Comparison of ENCODE assay signal across 1 cellular context in genomic region chr12:88579941-88580871, GRCh38.
TF ChIP-seq lines count a peak whose summit lies in the region.

KITLG (minus strand) TSS chr12:88580471; CDS start chr12:88580278, 193 bp downstream.

TF ChIP-seq in WTC11, 78 proteins besides CTCF, POLR2A, EP300 and RAD21 (continued from another document):
- TF ChIP-seq ZNF532 (CRISPR knock-in tag; IDR thresholded peaks at IDR 0.05; ENCODE audit: borderline replicate concordance) (no peak), SOX15 (CRISPR knock-in tag; IDR thresholded peaks at IDR 0.05) (no peak), NR1H2 (CRISPR knock-in tag; IDR thresholded peaks at IDR 0.05) (no peak), TP53 (CRISPR knock-in tag; IDR thresholded peaks at IDR 0.05) (no peak), ZNF232 (CRISPR knock-in tag; IDR thresholded peaks at IDR 0.05) (no peak), ZNF396 (CRISPR knock-in tag; IDR thresholded peaks at IDR 0.05; ENCODE audit: borderline replicate concordance) (no peak), GRHL2 (CRISPR knock-in tag; IDR thresholded peaks at IDR 0.05; ENCODE audit: insufficient replicate concordance, severe bottlenecking) (no peak), ESRRA (CRISPR knock-in tag; IDR thresholded peaks at IDR 0.05; ENCODE audit: borderline replicate concordance) (no peak), ATF1 (CRISPR knock-in tag; IDR thresholded peaks at IDR 0.05) (0 out of 2 replicates have a peak, but pooled peaks have one; percentile 66), FOXK1 (CRISPR knock-in tag; IDR thresholded peaks at IDR 0.05) (0 out of 2 replicates have a peak, but pooled peaks have one; percentile 37), NFE2L1 (CRISPR knock-in tag; IDR thresholded peaks at IDR 0.05) (no peak), SP1 (CRISPR knock-in tag; conservative IDR thresholded peaks at IDR 0.05) (peak; percentile 56), FOXP1 (CRISPR knock-in tag; IDR thresholded peaks at IDR 0.05; ENCODE audit: borderline replicate concordance) (0 out of 2 replicates have a peak, but pooled peaks have one; percentile 51), MXD4 (CRISPR knock-in tag; IDR thresholded peaks at IDR 0.05; ENCODE audit: borderline replicate concordance) (no peak), ZNF671 (CRISPR knock-in tag; IDR thresholded peaks at IDR 0.05) (no peak), ZNF416 (CRISPR knock-in tag; IDR thresholded peaks at IDR 0.05) (no peak), ZNF512 (CRISPR knock-in tag; IDR thresholded peaks at IDR 0.05; ENCODE audit: borderline replicate concordance) (0 out of 2 replicates have a peak, but pooled peaks have one; percentile 19)
- TF ChIP-seq, protein P1, sequence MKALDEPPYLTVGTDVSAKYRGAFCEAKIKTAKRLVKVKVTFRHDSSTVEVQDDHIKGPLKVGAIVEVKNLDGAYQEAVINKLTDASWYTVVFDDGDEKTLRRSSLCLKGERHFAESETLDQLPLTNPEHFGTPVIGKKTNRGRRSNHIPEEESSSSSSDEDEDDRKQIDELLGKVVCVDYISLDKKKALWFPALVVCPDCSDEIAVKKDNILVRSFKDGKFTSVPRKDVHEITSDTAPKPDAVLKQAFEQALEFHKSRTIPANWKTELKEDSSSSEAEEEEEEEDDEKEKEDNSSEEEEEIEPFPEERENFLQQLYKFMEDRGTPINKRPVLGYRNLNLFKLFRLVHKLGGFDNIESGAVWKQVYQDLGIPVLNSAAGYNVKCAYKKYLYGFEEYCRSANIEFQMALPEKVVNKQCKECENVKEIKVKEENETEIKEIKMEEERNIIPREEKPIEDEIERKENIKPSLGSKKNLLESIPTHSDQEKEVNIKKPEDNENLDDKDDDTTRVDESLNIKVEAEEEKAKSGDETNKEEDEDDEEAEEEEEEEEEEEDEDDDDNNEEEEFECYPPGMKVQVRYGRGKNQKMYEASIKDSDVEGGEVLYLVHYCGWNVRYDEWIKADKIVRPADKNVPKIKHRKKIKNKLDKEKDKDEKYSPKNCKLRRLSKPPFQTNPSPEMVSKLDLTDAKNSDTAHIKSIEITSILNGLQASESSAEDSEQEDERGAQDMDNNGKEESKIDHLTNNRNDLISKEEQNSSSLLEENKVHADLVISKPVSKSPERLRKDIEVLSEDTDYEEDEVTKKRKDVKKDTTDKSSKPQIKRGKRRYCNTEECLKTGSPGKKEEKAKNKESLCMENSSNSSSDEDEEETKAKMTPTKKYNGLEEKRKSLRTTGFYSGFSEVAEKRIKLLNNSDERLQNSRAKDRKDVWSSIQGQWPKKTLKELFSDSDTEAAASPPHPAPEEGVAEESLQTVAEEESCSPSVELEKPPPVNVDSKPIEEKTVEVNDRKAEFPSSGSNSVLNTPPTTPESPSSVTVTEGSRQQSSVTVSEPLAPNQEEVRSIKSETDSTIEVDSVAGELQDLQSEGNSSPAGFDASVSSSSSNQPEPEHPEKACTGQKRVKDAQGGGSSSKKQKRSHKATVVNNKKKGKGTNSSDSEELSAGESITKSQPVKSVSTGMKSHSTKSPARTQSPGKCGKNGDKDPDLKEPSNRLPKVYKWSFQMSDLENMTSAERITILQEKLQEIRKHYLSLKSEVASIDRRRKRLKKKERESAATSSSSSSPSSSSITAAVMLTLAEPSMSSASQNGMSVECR (CRISPR knock-in tag; IDR thresholded peaks at IDR 0.05; ENCODE audit: borderline replicate concordance), result no peak
- TF ChIP-seq, protein P2, sequence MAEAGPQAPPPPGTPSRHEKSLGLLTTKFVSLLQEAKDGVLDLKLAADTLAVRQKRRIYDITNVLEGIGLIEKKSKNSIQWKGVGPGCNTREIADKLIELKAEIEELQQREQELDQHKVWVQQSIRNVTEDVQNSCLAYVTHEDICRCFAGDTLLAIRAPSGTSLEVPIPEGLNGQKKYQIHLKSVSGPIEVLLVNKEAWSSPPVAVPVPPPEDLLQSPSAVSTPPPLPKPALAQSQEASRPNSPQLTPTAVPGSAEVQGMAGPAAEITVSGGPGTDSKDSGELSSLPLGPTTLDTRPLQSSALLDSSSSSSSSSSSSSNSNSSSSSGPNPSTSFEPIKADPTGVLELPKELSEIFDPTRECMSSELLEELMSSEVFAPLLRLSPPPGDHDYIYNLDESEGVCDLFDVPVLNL (CRISPR knock-in tag; IDR thresholded peaks at IDR 0.05; ENCODE audit: borderline replicate concordance, low read depth), result 0 out of 2 replicates have a peak, but pooled peaks have one; percentile 34
- TF ChIP-seq, protein P3, sequence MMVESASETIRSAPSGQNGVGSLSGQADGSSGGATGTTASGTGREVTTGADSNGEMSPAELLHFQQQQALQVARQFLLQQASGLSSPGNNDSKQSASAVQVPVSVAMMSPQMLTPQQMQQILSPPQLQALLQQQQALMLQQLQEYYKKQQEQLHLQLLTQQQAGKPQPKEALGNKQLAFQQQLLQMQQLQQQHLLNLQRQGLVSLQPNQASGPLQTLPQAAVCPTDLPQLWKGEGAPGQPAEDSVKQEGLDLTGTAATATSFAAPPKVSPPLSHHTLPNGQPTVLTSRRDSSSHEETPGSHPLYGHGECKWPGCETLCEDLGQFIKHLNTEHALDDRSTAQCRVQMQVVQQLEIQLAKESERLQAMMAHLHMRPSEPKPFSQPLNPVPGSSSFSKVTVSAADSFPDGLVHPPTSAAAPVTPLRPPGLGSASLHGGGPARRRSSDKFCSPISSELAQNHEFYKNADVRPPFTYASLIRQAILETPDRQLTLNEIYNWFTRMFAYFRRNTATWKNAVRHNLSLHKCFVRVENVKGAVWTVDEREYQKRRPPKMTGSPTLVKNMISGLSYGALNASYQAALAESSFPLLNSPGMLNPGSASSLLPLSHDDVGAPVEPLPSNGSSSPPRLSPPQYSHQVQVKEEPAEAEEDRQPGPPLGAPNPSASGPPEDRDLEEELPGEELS (CRISPR knock-in tag; IDR thresholded peaks at IDR 0.05), result no peak
- TF ChIP-seq, protein P4, sequence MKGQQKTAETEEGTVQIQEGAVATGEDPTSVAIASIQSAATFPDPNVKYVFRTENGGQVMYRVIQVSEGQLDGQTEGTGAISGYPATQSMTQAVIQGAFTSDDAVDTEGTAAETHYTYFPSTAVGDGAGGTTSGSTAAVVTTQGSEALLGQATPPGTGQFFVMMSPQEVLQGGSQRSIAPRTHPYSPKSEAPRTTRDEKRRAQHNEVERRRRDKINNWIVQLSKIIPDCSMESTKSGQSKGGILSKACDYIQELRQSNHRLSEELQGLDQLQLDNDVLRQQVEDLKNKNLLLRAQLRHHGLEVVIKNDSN (CRISPR knock-in tag; IDR thresholded peaks at IDR 0.05), result no peak; the same call in 1 of the 2 replicates
- TF ChIP-seq, protein P5, sequence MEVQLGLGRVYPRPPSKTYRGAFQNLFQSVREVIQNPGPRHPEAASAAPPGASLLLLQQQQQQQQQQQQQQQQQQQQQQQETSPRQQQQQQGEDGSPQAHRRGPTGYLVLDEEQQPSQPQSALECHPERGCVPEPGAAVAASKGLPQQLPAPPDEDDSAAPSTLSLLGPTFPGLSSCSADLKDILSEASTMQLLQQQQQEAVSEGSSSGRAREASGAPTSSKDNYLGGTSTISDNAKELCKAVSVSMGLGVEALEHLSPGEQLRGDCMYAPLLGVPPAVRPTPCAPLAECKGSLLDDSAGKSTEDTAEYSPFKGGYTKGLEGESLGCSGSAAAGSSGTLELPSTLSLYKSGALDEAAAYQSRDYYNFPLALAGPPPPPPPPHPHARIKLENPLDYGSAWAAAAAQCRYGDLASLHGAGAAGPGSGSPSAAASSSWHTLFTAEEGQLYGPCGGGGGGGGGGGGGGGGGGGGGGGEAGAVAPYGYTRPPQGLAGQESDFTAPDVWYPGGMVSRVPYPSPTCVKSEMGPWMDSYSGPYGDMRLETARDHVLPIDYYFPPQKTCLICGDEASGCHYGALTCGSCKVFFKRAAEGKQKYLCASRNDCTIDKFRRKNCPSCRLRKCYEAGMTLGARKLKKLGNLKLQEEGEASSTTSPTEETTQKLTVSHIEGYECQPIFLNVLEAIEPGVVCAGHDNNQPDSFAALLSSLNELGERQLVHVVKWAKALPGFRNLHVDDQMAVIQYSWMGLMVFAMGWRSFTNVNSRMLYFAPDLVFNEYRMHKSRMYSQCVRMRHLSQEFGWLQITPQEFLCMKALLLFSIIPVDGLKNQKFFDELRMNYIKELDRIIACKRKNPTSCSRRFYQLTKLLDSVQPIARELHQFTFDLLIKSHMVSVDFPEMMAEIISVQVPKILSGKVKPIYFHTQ (CRISPR knock-in tag; IDR thresholded peaks at IDR 0.05), result no peak
- TF ChIP-seq, protein P6, sequence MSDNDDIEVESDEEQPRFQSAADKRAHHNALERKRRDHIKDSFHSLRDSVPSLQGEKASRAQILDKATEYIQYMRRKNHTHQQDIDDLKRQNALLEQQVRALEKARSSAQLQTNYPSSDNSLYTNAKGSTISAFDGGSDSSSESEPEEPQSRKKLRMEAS (CRISPR knock-in tag; IDR thresholded peaks at IDR 0.05), result peak; percentile 69
- TF ChIP-seq, protein P7, sequence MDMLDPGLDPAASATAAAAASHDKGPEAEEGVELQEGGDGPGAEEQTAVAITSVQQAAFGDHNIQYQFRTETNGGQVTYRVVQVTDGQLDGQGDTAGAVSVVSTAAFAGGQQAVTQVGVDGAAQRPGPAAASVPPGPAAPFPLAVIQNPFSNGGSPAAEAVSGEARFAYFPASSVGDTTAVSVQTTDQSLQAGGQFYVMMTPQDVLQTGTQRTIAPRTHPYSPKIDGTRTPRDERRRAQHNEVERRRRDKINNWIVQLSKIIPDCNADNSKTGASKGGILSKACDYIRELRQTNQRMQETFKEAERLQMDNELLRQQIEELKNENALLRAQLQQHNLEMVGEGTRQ (CRISPR knock-in tag; IDR thresholded peaks at IDR 0.05), result no peak
- TF ChIP-seq, protein P8, sequence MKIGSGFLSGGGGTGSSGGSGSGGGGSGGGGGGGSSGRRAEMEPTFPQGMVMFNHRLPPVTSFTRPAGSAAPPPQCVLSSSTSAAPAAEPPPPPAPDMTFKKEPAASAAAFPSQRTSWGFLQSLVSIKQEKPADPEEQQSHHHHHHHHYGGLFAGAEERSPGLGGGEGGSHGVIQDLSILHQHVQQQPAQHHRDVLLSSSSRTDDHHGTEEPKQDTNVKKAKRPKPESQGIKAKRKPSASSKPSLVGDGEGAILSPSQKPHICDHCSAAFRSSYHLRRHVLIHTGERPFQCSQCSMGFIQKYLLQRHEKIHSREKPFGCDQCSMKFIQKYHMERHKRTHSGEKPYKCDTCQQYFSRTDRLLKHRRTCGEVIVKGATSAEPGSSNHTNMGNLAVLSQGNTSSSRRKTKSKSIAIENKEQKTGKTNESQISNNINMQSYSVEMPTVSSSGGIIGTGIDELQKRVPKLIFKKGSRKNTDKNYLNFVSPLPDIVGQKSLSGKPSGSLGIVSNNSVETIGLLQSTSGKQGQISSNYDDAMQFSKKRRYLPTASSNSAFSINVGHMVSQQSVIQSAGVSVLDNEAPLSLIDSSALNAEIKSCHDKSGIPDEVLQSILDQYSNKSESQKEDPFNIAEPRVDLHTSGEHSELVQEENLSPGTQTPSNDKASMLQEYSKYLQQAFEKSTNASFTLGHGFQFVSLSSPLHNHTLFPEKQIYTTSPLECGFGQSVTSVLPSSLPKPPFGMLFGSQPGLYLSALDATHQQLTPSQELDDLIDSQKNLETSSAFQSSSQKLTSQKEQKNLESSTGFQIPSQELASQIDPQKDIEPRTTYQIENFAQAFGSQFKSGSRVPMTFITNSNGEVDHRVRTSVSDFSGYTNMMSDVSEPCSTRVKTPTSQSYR (CRISPR knock-in tag; IDR thresholded peaks at IDR 0.05), result 0 out of 2 replicates have a peak, but pooled peaks have one; percentile 17
